1 cellular context compared by ENCODE assay signal in genomic region chr17:63024716-63025115, GRCh38.
TF ChIP-seq lines count a peak whose summit lies in the region.

No MANE protein-coding gene starts in this region.

TF ChIP-seq in SK-N-SH, 30 proteins besides CTCF, POLR2A, EP300 and RAD21:
- TF ChIP-seq YY1 (IDR thresholded peaks at IDR 0.05; ENCODE audit: low read depth): no peak
- no peak for TF ChIP-seq MXI1 (IDR thresholded peaks at IDR 0.05; ENCODE audit: low read depth, low read length)
- TF ChIP-seq USF1 (IDR thresholded peaks at IDR 0.05; ENCODE audit: borderline replicate concordance, low read depth): no peak
- 0 out of 2 replicates have a peak, but pooled peaks have one; percentile 29 for TF ChIP-seq JUND (IDR thresholded peaks at IDR 0.05)
